Comparison of ENCODE assay signal across 8 cellular contexts in the genomic region with DNA sequence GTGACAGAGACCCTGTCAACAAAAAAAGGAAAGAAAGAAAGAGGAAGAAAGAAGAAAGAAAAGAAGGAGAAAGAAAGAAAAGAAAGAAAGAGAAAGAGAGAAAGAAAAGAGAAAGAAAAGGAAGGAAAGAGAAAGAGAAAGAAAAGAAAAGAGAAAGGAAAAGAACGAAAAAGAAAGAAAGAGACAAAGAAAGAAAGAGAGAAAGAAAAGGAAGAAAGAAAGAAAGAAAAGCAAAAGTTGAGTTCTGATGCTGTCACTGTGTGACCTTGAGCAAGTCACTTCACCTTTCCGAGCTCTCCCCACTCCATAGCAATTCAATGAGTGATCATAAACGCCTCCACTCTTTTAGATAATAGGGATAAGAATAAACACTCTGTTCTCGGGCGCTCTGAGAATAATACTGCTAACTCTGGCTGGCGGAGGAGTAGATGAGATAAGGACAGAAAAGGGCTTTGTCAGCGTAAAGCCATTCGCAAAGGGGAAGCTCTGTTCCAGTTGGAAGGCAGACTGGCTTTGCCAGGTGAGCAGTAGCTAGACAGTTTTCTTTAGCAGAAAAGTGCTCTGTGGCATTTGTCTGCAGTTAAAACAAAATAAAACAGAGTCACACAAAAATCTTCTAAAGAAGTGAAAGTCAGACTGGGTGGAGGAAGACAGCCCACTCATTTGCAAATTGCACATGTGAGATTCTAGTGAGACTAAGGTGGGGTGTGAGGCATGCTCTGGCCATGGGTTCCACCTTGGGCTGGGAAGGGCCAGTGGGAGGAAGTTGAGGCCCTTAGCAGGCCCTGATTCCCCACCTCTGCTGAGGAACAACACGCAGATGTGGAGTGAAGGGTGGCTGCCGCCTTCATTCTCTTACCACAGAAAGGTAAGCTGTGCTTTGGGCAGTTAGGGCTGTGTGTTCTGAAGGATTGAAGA. TPM values are rescaled to one million over a fixed set of nuclear protein-coding genes. Genes with fewer than 3 reads are reported as not detected.
DNase-seq lines count a peak whose midpoint lies in the region; ATAC-seq, FAIRE-seq and TF ChIP-seq lines count a peak whose summit lies in the region.

No MANE protein-coding gene starts in this region.

- intact Hi-C loops in GM12878 (cut with micrococcal nuclease; ENCODE audit: unreplicated experiment): no loop called here

- RAD21 ChIA-PET in GM12878 (lab: Charles Lee; ENCODE audit: unreplicated experiment): interaction anchor here (0.5 to 2.0 kb wide), 10 partner anchors 10 to 181 kb away, joined by 3 to 11 read pairs (median 4); partner anchors contain the start of gene FLNB

- TF ChIP-seq RAD21 in GM12878 (IDR thresholded peaks at IDR 0.05; ENCODE audit: insufficient read depth, low read depth, low read length): no peak

- H3K4me1 ChIP-seq in GM12878 (ENCODE audit: control insufficient read depth, insufficient read depth, low read length): peaks cover 8% of the 10 kb centered on the region
- H3K4me1 ChIP-seq in mucosa of stomach (ENCODE audit: control insufficient read depth, insufficient read depth, low read length): peaks cover 71% of the 10 kb centered on the region

- CTCF ChIA-PET in GM12878 (lab: Yijun Ruan, JAX): interaction anchor here (0.9 to 2.3 kb wide), 9 partner anchors 10 to 308 kb away, joined by 3 to 15 read pairs (median 3); partner anchors contain the start of genes FLNB, HTD2 and RPP14

- peak overlapping the region; percentile 81 for H3K27ac ChIP-seq in GM12878 (ENCODE audit: control insufficient read depth, insufficient read depth)

- POLR2A ChIA-PET in GM12878 (lab: Charles Lee): interaction anchor here (0.5 to 1.2 kb wide), 10 partner anchors 9 to 375 kb away, joined by 3 read pairs; no protein-coding TSS in a partner anchor

- peak overlapping the region; percentile 86 for H3K4me2 ChIP-seq in GM12878 (ENCODE audit: control insufficient read depth, insufficient read depth)

- no peak for TF ChIP-seq POLR2A in GM12878 (IDR thresholded peaks at IDR 0.05; ENCODE audit: low read depth, low read length)

- peak; percentile 78 for ATAC-seq in GM18868 (IDR thresholded peaks at IDR 0.05; ENCODE audit: unreplicated experiment)
- ATAC-seq in GM12878: peak; percentile 90
- no peak for ATAC-seq in GM21529 (IDR thresholded peaks at IDR 0.05; ENCODE audit: unreplicated experiment)
- ATAC-seq in HG03457 (IDR thresholded peaks at IDR 0.05; ENCODE audit: unreplicated experiment): no peak

- no peaks in the 10 kb centered on the region for H3K9me3 ChIP-seq in GM12878 (replicated peaks; ENCODE audit: control insufficient read depth, insufficient read depth, low read length)
- no peaks in the 10 kb centered on the region for H3K9me3 ChIP-seq in mucosa of stomach (ENCODE audit: control insufficient read depth, low read length)

- no peaks in the 10 kb centered on the region for H4K20me1 ChIP-seq in GM12878 (ENCODE audit: control insufficient read depth, insufficient read depth)

- in situ Hi-C loops in KBM-7 (cut with MboI; ENCODE audit: low pct_unique_long_range_greater_than_20kb, low sequenced_read_pairs) (no loop called here), GM12878 (cut with MboI) (no loop called here)

- H3K9ac ChIP-seq in GM12878 (ENCODE audit: control insufficient read depth, insufficient read depth, low read length): peak overlapping the region; percentile 70
- H3K9ac ChIP-seq in mucosa of stomach (ENCODE audit: low read length): peak overlapping the region; percentile 40

- SMC1A ChIA-PET in GM12878 (lab: Charles Lee; ENCODE audit: uncharacterized antibody, unreplicated experiment): interaction anchor here (0.6 to 2.9 kb wide), 13 partner anchors 9 to 506 kb away, joined by 3 to 14 read pairs (median 4); partner anchors contain the start of gene FLNB

- FAIRE-seq in GM12878 (lab: Jason Lieb, UNC): peak; percentile 86

- H2AFZ ChIP-seq in GM12878 (ENCODE audit: control insufficient read depth, low read depth, low read length): peak overlapping the region; percentile 88

- no TSS peak for BruUV-seq in GM12878 (replicated peaks; lab: Mats Ljungman, UMichigan)

- H3K79me2 ChIP-seq in GM12878 (ENCODE audit: control insufficient read depth, insufficient read depth, low read length): no peaks in the 10 kb centered on the region

- no peak for TF ChIP-seq CTCF in GM12878 (IDR thresholded peaks at IDR 0.05 in 2 of 3, conservative IDR thresholded peaks at IDR 0.05 in 1 of 3; ENCODE audit: control insufficient read depth in 2 of 3, extremely low read depth in 1 of 3, insufficient read depth in 1 of 3, low read depth in 3 of 3, low read length in 3 of 3)

- TF ChIP-seq EP300 in GM12878 (IDR thresholded peaks at IDR 0.05; ENCODE audit: borderline replicate concordance in 1 of 2, control insufficient read depth in 1 of 2, low read depth in 2 of 2, low read length in 2 of 2): no peak

- H3K4me3 ChIP-seq in GM12878 (peak overlapping the region; percentile 59; the same call in 1 of the 2 replicates), mucosa of stomach (ENCODE audit: low read length) (no peak overlapping the region)

- H3K27me3 ChIP-seq in GM12878 (replicated peaks in 1 of 2; ENCODE audit: control insufficient read depth in 2 of 2, insufficient read depth in 2 of 2, low read length in 1 of 2) (no peaks in the 10 kb centered on the region), mucosa of stomach (ENCODE audit: control insufficient read depth, insufficient read depth, low read length) (no peaks in the 10 kb centered on the region)

- no peaks in the 10 kb centered on the region for H3K36me3 ChIP-seq in GM12878 (ENCODE audit: control insufficient read depth in 2 of 2, insufficient read depth in 2 of 2, low read length in 1 of 2)
- H3K36me3 ChIP-seq in mucosa of stomach (ENCODE audit: control insufficient read depth, insufficient read depth, low read length): no peaks in the 10 kb centered on the region

- DNase-seq in KBM-7 (peak; percentile 51), GM12878 (ENCODE audit: low read depth, low spot score) (no peak), Ammon's horn (ENCODE audit: low spot score) (no peak)
- no peak for DNase-seq in stimulated activated CD4-positive, alpha-beta T cell treated with anti-CD3 and anti-CD28 coated beads, Interleukin-12 subunit alpha, Interleukin-12 subunit beta, amount 100 ng/mL, for 4 hours

- WGBS in GM12878 (ENCODE audit: insufficient coverage, insufficient replicate concordance, low lambda C conversion rate, missing lambda C conversion rate): 22% methylated on average over 10 of the region's 10 CpGs

TF ChIP-seq in GM12878, 131 proteins besides CTCF, POLR2A, EP300 and RAD21 (continues in another document):
- no peak for TF ChIP-seq FOXK2 (IDR thresholded peaks at IDR 0.05)
- TF ChIP-seq, protein P1, sequence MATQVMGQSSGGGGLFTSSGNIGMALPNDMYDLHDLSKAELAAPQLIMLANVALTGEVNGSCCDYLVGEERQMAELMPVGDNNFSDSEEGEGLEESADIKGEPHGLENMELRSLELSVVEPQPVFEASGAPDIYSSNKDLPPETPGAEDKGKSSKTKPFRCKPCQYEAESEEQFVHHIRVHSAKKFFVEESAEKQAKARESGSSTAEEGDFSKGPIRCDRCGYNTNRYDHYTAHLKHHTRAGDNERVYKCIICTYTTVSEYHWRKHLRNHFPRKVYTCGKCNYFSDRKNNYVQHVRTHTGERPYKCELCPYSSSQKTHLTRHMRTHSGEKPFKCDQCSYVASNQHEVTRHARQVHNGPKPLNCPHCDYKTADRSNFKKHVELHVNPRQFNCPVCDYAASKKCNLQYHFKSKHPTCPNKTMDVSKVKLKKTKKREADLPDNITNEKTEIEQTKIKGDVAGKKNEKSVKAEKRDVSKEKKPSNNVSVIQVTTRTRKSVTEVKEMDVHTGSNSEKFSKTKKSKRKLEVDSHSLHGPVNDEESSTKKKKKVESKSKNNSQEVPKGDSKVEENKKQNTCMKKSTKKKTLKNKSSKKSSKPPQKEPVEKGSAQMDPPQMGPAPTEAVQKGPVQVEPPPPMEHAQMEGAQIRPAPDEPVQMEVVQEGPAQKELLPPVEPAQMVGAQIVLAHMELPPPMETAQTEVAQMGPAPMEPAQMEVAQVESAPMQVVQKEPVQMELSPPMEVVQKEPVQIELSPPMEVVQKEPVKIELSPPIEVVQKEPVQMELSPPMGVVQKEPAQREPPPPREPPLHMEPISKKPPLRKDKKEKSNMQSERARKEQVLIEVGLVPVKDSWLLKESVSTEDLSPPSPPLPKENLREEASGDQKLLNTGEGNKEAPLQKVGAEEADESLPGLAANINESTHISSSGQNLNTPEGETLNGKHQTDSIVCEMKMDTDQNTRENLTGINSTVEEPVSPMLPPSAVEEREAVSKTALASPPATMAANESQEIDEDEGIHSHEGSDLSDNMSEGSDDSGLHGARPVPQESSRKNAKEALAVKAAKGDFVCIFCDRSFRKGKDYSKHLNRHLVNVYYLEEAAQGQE (IDR thresholded peaks at IDR 0.05; ENCODE audit: low read depth, low read length): no peak

RNA-seq across cellular contexts. Expression of gene FLNB, which starts 9.6 kb away (rescaled TPM):
- total RNA-seq in GM12878 (2013; cell fraction: nucleolus; rRNA removed): 317 and 324 TPM in 2 replicates
- total RNA-seq in GM12878 (2014; rRNA removed) (41.3 and 44.1 TPM in 2 replicates), GM12878 (2014; rRNA removed; fragmentation: Illumina TruSeq; extraction: Trizol) (28.7 and 29.8 TPM in 2 replicates), GM12878 (2021) (51.8 and 58.1 TPM in 2 replicates)
- 21.1 TPM for polyA plus RNA-seq in GM12878 (2011; ENCODE audit: low read depth)
- polyA plus RNA-seq in GM12878 (2011; rRNA removed) (29.9 and 40.9 TPM in 2 replicates), GM12878 (2014; fragmentation: Illumina TruSeq; extraction: Trizol) (32.3 and 33.1 TPM in 2 replicates), GM12878 (2014; fragmentation: Nextera tagmentation; extraction: Ambion mirVana) (10 to 100 TPM; 13.6 to 15.8 TPM), GM12878 (2014; rRNA removed) (22.9 and 26.4 TPM in 2 replicates), GM12878 (2016; fragmentation: Nextera tagmentation; extraction: Ambion mirVana) (10 to 100 TPM; 18.9 to 20.3 TPM)
- polyA plus RNA-seq in GM12878 (2011; cell fraction: cytosol; rRNA removed): 58.3 and 60.6 TPM in 2 replicates
- 205 and 415 TPM in 2 replicates for polyA plus RNA-seq in GM12878 (2011; cell fraction: nucleus; rRNA removed)
- polyA plus RNA-seq in GM12878 (2012): 28.7 and 30.9 TPM in 2 replicates
- 153 and 195 TPM in 2 replicates for polyA minus RNA-seq in GM12878 (2011; rRNA and poly(A)+ RNA removed)
- polyA minus RNA-seq in GM12878 (2011; cell fraction: cytosol; rRNA and poly(A)+ RNA removed): 90.3 and 94.3 TPM in 2 replicates
- 105 and 299 TPM in 2 replicates for polyA minus RNA-seq in GM12878 (2011; cell fraction: nucleus; rRNA and poly(A)+ RNA removed)

Comparison
In these comparisons a context has a peak if more than half of its experiments do, and no peak if none do; other contexts are left out.
1. ATAC-seq: peak in GM18868 (single experiment) and GM12878 (single experiment); none in GM21529 (single experiment) and HG03457 (single experiment).